In genomic region chr13:59793107-59793506, GRCh38 we compare ENCODE assay signal across 2 cellular contexts.
TF ChIP-seq lines count a peak whose summit lies in the region.

No MANE protein-coding gene starts in this region.

TF ChIP-seq in GM23338, 12 proteins besides CTCF, POLR2A, EP300 and RAD21:
- TF ChIP-seq NANOG (IDR thresholded peaks at IDR 0.05; ENCODE audit: borderline replicate concordance) = peak; percentile 90
- TF ChIP-seq, protein P1, sequence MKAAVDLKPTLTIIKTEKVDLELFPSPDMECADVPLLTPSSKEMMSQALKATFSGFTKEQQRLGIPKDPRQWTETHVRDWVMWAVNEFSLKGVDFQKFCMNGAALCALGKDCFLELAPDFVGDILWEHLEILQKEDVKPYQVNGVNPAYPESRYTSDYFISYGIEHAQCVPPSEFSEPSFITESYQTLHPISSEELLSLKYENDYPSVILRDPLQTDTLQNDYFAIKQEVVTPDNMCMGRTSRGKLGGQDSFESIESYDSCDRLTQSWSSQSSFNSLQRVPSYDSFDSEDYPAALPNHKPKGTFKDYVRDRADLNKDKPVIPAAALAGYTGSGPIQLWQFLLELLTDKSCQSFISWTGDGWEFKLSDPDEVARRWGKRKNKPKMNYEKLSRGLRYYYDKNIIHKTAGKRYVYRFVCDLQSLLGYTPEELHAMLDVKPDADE (IDR thresholded peaks at IDR 0.05) = no peak

TF ChIP-seq in H1, 55 proteins besides CTCF, POLR2A, EP300 and RAD21:
- TF ChIP-seq, protein P2, sequence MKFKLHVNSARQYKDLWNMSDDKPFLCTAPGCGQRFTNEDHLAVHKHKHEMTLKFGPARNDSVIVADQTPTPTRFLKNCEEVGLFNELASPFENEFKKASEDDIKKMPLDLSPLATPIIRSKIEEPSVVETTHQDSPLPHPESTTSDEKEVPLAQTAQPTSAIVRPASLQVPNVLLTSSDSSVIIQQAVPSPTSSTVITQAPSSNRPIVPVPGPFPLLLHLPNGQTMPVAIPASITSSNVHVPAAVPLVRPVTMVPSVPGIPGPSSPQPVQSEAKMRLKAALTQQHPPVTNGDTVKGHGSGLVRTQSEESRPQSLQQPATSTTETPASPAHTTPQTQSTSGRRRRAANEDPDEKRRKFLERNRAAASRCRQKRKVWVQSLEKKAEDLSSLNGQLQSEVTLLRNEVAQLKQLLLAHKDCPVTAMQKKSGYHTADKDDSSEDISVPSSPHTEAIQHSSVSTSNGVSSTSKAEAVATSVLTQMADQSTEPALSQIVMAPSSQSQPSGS (IDR thresholded peaks at IDR 0.05; ENCODE audit: low read length) = no peak
- no peak for TF ChIP-seq POLR2AphosphoS5 (IDR thresholded peaks at IDR 0.05; ENCODE audit: low read depth, low read length)
- TF ChIP-seq RNF2 (IDR thresholded peaks at IDR 0.05; ENCODE audit: borderline replicate concordance, low read depth, low read length, missing control alignments, poor library complexity, severe bottlenecking) = no peak
- no peak for TF ChIP-seq SP4 (IDR thresholded peaks at IDR 0.05; ENCODE audit: low read length)
- TF ChIP-seq BCL11A (IDR thresholded peaks at IDR 0.05; ENCODE audit: low read depth in 2 of 2, low read length in 2 of 2) = no peak
- no peak for TF ChIP-seq ASH2L (IDR thresholded peaks at IDR 0.05; ENCODE audit: low read length)
- TF ChIP-seq KDM5A (IDR thresholded peaks at IDR 0.05; ENCODE audit: low read length) = no peak
- TF ChIP-seq TAF7 (optimal IDR thresholded peaks at IDR 0.05; ENCODE audit: borderline replicate concordance, low read depth, low read length) = no peak
- TF ChIP-seq NANOG (IDR thresholded peaks at IDR 0.05; ENCODE audit: insufficient read depth, low read depth, low read length, poor library complexity, severe bottlenecking) = peak; percentile 85
- TF ChIP-seq, protein P3, sequence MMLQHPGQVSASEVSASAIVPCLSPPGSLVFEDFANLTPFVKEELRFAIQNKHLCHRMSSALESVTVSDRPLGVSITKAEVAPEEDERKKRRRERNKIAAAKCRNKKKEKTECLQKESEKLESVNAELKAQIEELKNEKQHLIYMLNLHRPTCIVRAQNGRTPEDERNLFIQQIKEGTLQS (IDR thresholded peaks at IDR 0.05; ENCODE audit: insufficient read depth, low read depth, low read length) = no peak
- no peak for TF ChIP-seq ZNF274 (IDR thresholded peaks at IDR 0.05; ENCODE audit: borderline replicate concordance, extremely low read depth, low read length)
- no peak for TF ChIP-seq TBP (IDR thresholded peaks at IDR 0.05; ENCODE audit: low read depth, low read length)
- TF ChIP-seq, protein P4, sequence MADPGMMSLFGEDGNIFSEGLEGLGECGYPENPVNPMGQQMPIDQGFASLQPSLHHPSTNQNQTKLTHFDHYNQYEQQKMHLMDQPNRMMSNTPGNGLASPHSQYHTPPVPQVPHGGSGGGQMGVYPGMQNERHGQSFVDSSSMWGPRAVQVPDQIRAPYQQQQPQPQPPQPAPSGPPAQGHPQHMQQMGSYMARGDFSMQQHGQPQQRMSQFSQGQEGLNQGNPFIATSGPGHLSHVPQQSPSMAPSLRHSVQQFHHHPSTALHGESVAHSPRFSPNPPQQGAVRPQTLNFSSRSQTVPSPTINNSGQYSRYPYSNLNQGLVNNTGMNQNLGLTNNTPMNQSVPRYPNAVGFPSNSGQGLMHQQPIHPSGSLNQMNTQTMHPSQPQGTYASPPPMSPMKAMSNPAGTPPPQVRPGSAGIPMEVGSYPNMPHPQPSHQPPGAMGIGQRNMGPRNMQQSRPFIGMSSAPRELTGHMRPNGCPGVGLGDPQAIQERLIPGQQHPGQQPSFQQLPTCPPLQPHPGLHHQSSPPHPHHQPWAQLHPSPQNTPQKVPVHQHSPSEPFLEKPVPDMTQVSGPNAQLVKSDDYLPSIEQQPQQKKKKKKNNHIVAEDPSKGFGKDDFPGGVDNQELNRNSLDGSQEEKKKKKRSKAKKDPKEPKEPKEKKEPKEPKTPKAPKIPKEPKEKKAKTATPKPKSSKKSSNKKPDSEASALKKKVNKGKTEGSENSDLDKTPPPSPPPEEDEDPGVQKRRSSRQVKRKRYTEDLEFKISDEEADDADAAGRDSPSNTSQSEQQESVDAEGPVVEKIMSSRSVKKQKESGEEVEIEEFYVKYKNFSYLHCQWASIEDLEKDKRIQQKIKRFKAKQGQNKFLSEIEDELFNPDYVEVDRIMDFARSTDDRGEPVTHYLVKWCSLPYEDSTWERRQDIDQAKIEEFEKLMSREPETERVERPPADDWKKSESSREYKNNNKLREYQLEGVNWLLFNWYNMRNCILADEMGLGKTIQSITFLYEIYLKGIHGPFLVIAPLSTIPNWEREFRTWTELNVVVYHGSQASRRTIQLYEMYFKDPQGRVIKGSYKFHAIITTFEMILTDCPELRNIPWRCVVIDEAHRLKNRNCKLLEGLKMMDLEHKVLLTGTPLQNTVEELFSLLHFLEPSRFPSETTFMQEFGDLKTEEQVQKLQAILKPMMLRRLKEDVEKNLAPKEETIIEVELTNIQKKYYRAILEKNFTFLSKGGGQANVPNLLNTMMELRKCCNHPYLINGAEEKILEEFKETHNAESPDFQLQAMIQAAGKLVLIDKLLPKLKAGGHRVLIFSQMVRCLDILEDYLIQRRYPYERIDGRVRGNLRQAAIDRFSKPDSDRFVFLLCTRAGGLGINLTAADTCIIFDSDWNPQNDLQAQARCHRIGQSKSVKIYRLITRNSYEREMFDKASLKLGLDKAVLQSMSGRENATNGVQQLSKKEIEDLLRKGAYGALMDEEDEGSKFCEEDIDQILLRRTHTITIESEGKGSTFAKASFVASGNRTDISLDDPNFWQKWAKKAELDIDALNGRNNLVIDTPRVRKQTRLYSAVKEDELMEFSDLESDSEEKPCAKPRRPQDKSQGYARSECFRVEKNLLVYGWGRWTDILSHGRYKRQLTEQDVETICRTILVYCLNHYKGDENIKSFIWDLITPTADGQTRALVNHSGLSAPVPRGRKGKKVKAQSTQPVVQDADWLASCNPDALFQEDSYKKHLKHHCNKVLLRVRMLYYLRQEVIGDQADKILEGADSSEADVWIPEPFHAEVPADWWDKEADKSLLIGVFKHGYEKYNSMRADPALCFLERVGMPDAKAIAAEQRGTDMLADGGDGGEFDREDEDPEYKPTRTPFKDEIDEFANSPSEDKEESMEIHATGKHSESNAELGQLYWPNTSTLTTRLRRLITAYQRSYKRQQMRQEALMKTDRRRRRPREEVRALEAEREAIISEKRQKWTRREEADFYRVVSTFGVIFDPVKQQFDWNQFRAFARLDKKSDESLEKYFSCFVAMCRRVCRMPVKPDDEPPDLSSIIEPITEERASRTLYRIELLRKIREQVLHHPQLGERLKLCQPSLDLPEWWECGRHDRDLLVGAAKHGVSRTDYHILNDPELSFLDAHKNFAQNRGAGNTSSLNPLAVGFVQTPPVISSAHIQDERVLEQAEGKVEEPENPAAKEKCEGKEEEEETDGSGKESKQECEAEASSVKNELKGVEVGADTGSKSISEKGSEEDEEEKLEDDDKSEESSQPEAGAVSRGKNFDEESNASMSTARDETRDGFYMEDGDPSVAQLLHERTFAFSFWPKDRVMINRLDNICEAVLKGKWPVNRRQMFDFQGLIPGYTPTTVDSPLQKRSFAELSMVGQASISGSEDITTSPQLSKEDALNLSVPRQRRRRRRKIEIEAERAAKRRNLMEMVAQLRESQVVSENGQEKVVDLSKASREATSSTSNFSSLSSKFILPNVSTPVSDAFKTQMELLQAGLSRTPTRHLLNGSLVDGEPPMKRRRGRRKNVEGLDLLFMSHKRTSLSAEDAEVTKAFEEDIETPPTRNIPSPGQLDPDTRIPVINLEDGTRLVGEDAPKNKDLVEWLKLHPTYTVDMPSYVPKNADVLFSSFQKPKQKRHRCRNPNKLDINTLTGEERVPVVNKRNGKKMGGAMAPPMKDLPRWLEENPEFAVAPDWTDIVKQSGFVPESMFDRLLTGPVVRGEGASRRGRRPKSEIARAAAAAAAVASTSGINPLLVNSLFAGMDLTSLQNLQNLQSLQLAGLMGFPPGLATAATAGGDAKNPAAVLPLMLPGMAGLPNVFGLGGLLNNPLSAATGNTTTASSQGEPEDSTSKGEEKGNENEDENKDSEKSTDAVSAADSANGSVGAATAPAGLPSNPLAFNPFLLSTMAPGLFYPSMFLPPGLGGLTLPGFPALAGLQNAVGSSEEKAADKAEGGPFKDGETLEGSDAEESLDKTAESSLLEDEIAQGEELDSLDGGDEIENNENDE (IDR thresholded peaks at IDR 0.05; ENCODE audit: insufficient replicate concordance, low read length) = peak; percentile 58
- TF ChIP-seq SUZ12 (IDR thresholded peaks at IDR 0.05; ENCODE audit: low read length) = no peak
- TF ChIP-seq BRCA1 (IDR thresholded peaks at IDR 0.05; ENCODE audit: low read depth, low read length) = no peak
- no peak for TF ChIP-seq CTBP2 (IDR thresholded peaks at IDR 0.05; ENCODE audit: borderline replicate concordance, insufficient read depth, insufficient read length, low read length)
- TF ChIP-seq POU5F1 (IDR thresholded peaks at IDR 0.05; ENCODE audit: low read depth, low read length) = peak; percentile 82
- no peak for TF ChIP-seq MAFK (IDR thresholded peaks at IDR 0.05; ENCODE audit: low read depth, low read length)
- no peak for TF ChIP-seq EZH2 (IDR thresholded peaks at IDR 0.05; ENCODE audit: low read depth, low read length, severe bottlenecking)
- TF ChIP-seq CEBPB (IDR thresholded peaks at IDR 0.05; ENCODE audit: low read depth, low read length) = no peak
- no peak for TF ChIP-seq TAF1 (IDR thresholded peaks at IDR 0.05; ENCODE audit: low read depth, low read length)
- peak; percentile 17; the same call in 1 of the 2 replicates for TF ChIP-seq SP1 (IDR thresholded peaks at IDR 0.05; ENCODE audit: low read depth, low read length)
- no peak for TF ChIP-seq RBBP5 (IDR thresholded peaks at IDR 0.05; ENCODE audit: borderline replicate concordance, low read depth, low read length)
- no peak for TF ChIP-seq SIRT6 (IDR thresholded peaks at IDR 0.05; ENCODE audit: low read length)
- TF ChIP-seq TEAD4 (IDR thresholded peaks at IDR 0.05; ENCODE audit: low read depth, low read length) = no peak
- no peak for TF ChIP-seq E2F6 (IDR thresholded peaks at IDR 0.05)
- TF ChIP-seq SIN3A (conservative IDR thresholded peaks at IDR 0.05 in 1 of 2, IDR thresholded peaks at IDR 0.05 in 1 of 2; ENCODE audit: low read depth in 1 of 2, low read length in 2 of 2) = no peak
- TF ChIP-seq RXRA (IDR thresholded peaks at IDR 0.05; ENCODE audit: insufficient read depth, low read depth, low read length) = no peak
